Comparison of ENCODE assay signal across 8 cellular contexts in the genomic region with DNA sequence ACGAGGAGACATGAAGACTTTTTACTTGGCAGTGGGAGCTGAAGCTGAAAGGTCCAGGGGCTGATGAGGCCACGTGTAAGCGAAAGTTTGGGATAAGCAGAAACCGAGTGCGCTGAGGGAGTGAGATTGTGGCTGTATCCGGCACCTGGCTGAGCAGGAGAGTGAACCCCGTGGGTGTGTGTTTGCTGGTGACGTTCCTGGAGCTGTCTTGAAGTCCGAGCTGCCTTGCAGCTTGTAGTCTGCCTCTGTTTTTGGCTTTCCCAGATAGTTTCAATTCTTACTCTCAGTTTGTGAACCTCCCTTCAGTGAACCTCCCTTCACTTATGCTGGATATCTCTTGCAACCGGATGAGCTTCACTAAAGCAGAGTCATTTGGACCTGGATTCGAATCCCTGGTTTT. TPM values are rescaled to one million over a fixed set of nuclear protein-coding genes. Genes with fewer than 3 reads are reported as not detected.
DNase-seq lines count a peak whose midpoint lies in the region; ATAC-seq and TF ChIP-seq lines count a peak whose summit lies in the region.
"Not testable (repeated sequence)": the region's sequence is repeated elsewhere in the genome, so short reads cannot be mapped to it uniquely, and the experiment has no call there.

No MANE protein-coding gene starts in this region.

- not testable (repeated sequence) for H3K27me3 Mint-ChIP-seq in activated CD4-positive, alpha-beta memory T cell treated with anti-CD3 and anti-CD28 coated beads, Interleukin-2, amount 10 ng/mL, durations not matched to agents 7 days and 5 days; activated T-cell treated with anti-CD3 and anti-CD28 coated beads, Interleukin-2, amount 50 U/mL, for 4 hours (ENCODE audit: low read depth); activated naive CD4-positive, alpha-beta T cell treated with anti-CD3 and anti-CD28 coated beads, Interleukin-2, amount 50 U/mL, for 24 hours; MCF 10A (ENCODE audit: insufficient read depth, unreplicated experiment); neural crest cell (ENCODE audit: low read depth)

- H3K9ac ChIP-seq in DND-41 (ENCODE audit: low read depth, low read length); PC-3 (ENCODE audit: low read length): not testable (repeated sequence)
- peak overlapping the region; percentile 28; the same call in 1 of the 2 replicates for H3K9ac ChIP-seq in MM.1S (ENCODE audit: low read length)

- H3K4me2 ChIP-seq in DND-41 (ENCODE audit: insufficient read depth, low read length) (peak overlapping the region; percentile 94; the same call in 1 of the 2 replicates), MM.1S (ENCODE audit: low read depth, low read length) (peak overlapping the region; percentile 45; the same call in 1 of the 2 replicates), PC-3 (ENCODE audit: low read length) (0 out of 2 replicates have a peak overlapping the region, but pooled peaks have one; percentile 71)

- not testable (repeated sequence) for DNase-seq in DND-41; PC-3; activated CD4-positive, alpha-beta memory T cell treated with anti-CD3 and anti-CD28 coated beads, Interleukin-2, amount 10 ng/mL, durations not matched to agents 7 days and 5 days; activated T-cell treated with anti-CD3 and anti-CD28 coated beads, Interleukin-2, amount 50 U/mL, for 4 hours; MCF 10A (ENCODE audit: unreplicated experiment); neural crest cell (ENCODE audit: low read depth, low spot score)
- DNase-seq in MM.1S = peak; percentile 51

- peaks cover 13% of the 10 kb centered on the region for H3F3A ChIP-seq in MM.1S (ENCODE audit: insufficient read depth, low read length)
- H3F3A ChIP-seq in PC-3 (ENCODE audit: low read length, unreplicated experiment) = not testable (repeated sequence)

- H4K20me1 ChIP-seq in DND-41 (ENCODE audit: insufficient read depth, low read length); MM.1S (ENCODE audit: insufficient read depth, low read length); PC-3 (ENCODE audit: low read length): not testable (repeated sequence)

- not testable (repeated sequence) for H3K9me3 ChIP-seq in DND-41 (ENCODE audit: insufficient read depth, low read length, severe bottlenecking); MM.1S (replicated peaks; ENCODE audit: insufficient read depth, low read length); PC-3 (ENCODE audit: low read length)

- not testable (repeated sequence) for H3K9me2 ChIP-seq in MM.1S (replicated peaks; ENCODE audit: insufficient read depth, low read length); PC-3 (replicated peaks; ENCODE audit: low read length)

- peaks cover 45% of the 10 kb centered on the region for H3K79me2 ChIP-seq in DND-41 (ENCODE audit: insufficient read depth, low read length)
- H3K79me2 ChIP-seq in MM.1S (ENCODE audit: low read length) = peaks cover 60% of the 10 kb centered on the region
- peaks cover 54% of the 10 kb centered on the region for H3K79me2 ChIP-seq in PC-3 (ENCODE audit: low read length)

- peaks cover 22% of the 10 kb centered on the region for H3K36me3 ChIP-seq in DND-41 (ENCODE audit: insufficient read depth, low read length)
- H3K36me3 ChIP-seq in MM.1S (replicated peaks; ENCODE audit: insufficient read depth, low read length); PC-3 (ENCODE audit: low read depth, low read length): not testable (repeated sequence)

- intact Hi-C loops in PC-3 (cut with micrococcal nuclease); MCF 10A (cut with micrococcal nuclease): not testable (repeated sequence)

- H3K4me1 ChIP-seq in DND-41 (ENCODE audit: insufficient read depth, low read length) (peaks cover 43% of the 10 kb centered on the region), MM.1S (ENCODE audit: low read length) (peaks cover 11% of the 10 kb centered on the region; the same call in 1 of the 2 replicates), PC-3 (ENCODE audit: insufficient read depth, low read length) (peaks cover 33% of the 10 kb centered on the region)

- TF ChIP-seq CTCF in DND-41 (IDR thresholded peaks at IDR 0.05; ENCODE audit: borderline replicate concordance, extremely low read depth, low read length, poor library complexity, severe bottlenecking); MM.1S (IDR thresholded peaks at IDR 0.05; ENCODE audit: low read length); PC-3 (conservative IDR thresholded peaks at IDR 0.05; ENCODE audit: low read depth, low read length); MCF 10A (IDR thresholded peaks at IDR 0.05; ENCODE audit: unreplicated experiment); neural crest cell (conservative IDR thresholded peaks at IDR 0.05): not testable (repeated sequence)

- not testable (repeated sequence) for H3K27me3 ChIP-seq in DND-41 (ENCODE audit: insufficient read depth, low read length, poor library complexity); MM.1S (replicated peaks; ENCODE audit: insufficient read depth, low read length); PC-3 (ENCODE audit: low read length)

- BruUV-seq in PC-3 (replicated peaks; lab: Mats Ljungman, UMichigan); MCF 10A (replicated peaks; lab: Mats Ljungman, UMichigan): not testable (repeated sequence)

- not testable (repeated sequence) for H2AFZ ChIP-seq in DND-41 (ENCODE audit: low read depth, low read length); MM.1S (ENCODE audit: low read length); PC-3 (ENCODE audit: low read length)

- not testable (repeated sequence) for H3K9me3 Mint-ChIP-seq in activated CD4-positive, alpha-beta memory T cell treated with anti-CD3 and anti-CD28 coated beads, Interleukin-2, amount 10 ng/mL, durations not matched to agents 7 days and 5 days; activated T-cell treated with anti-CD3 and anti-CD28 coated beads, Interleukin-2, amount 50 U/mL, for 4 hours; activated naive CD4-positive, alpha-beta T cell treated with anti-CD3 and anti-CD28 coated beads, Interleukin-2, amount 50 U/mL, for 24 hours; MCF 10A (ENCODE audit: unreplicated experiment); neural crest cell

- CTCF ChIA-PET in PC-3 (lab: Charles Lee); activated CD4-positive, alpha-beta memory T cell treated with anti-CD3 and anti-CD28 coated beads, Interleukin-2, amount 10 ng/mL, durations not matched to agents 7 days and 5 days (lab: Charles Lee); MCF 10A (lab: Yijun Ruan, JAX): not testable (repeated sequence)

- not testable (repeated sequence) for H3K27ac Mint-ChIP-seq in activated CD4-positive, alpha-beta memory T cell treated with anti-CD3 and anti-CD28 coated beads, Interleukin-2, amount 10 ng/mL, durations not matched to agents 7 days and 5 days; activated naive CD4-positive, alpha-beta T cell treated with anti-CD3 and anti-CD28 coated beads, Interleukin-2, amount 50 U/mL, for 24 hours; neural crest cell (ENCODE audit: unreplicated experiment)
- H3K27ac Mint-ChIP-seq in MCF 10A (ENCODE audit: low read depth, unreplicated experiment) = peak overlapping the region; percentile 42

- H3K27ac ChIP-seq in DND-41 (ENCODE audit: low read length); PC-3 (ENCODE audit: low read length): not testable (repeated sequence)
- peak overlapping the region; percentile 60; the same call in 1 of the 2 replicates for H3K27ac ChIP-seq in MM.1S (ENCODE audit: low read length)

- H3K36me3 Mint-ChIP-seq in activated CD4-positive, alpha-beta memory T cell treated with anti-CD3 and anti-CD28 coated beads, Interleukin-2, amount 10 ng/mL, durations not matched to agents 7 days and 5 days (ENCODE audit: low read depth) = peaks cover 23% of the 10 kb centered on the region
- H3K36me3 Mint-ChIP-seq in activated T-cell treated with anti-CD3 and anti-CD28 coated beads, Interleukin-2, amount 50 U/mL, for 4 hours (ENCODE audit: insufficient read depth) = peaks cover 21% of the 10 kb centered on the region
- H3K36me3 Mint-ChIP-seq in activated naive CD4-positive, alpha-beta T cell treated with anti-CD3 and anti-CD28 coated beads, Interleukin-2, amount 50 U/mL, for 24 hours; neural crest cell (ENCODE audit: low read depth): not testable (repeated sequence)
- peaks cover 32% of the 10 kb centered on the region for H3K36me3 Mint-ChIP-seq in MCF 10A (ENCODE audit: insufficient read depth, unreplicated experiment)

- H3K4me1 Mint-ChIP-seq in activated CD4-positive, alpha-beta memory T cell treated with anti-CD3 and anti-CD28 coated beads, Interleukin-2, amount 10 ng/mL, durations not matched to agents 7 days and 5 days = peaks cover 55% of the 10 kb centered on the region
- peaks cover 26% of the 10 kb centered on the region for H3K4me1 Mint-ChIP-seq in activated T-cell treated with anti-CD3 and anti-CD28 coated beads, Interleukin-2, amount 50 U/mL, for 4 hours (ENCODE audit: low read depth)
- peaks cover 31% of the 10 kb centered on the region for H3K4me1 Mint-ChIP-seq in activated naive CD4-positive, alpha-beta T cell treated with anti-CD3 and anti-CD28 coated beads, Interleukin-2, amount 50 U/mL, for 24 hours
- H3K4me1 Mint-ChIP-seq in MCF 10A (ENCODE audit: insufficient read depth, unreplicated experiment) = peaks cover 29% of the 10 kb centered on the region
- H3K4me1 Mint-ChIP-seq in neural crest cell = peaks cover 43% of the 10 kb centered on the region

- POLR2A ChIA-PET in PC-3 (lab: Charles Lee; ENCODE audit: unreplicated experiment); activated CD4-positive, alpha-beta memory T cell treated with anti-CD3 and anti-CD28 coated beads, Interleukin-2, amount 10 ng/mL, durations not matched to agents 7 days and 5 days (lab: Charles Lee); MCF 10A (lab: Yijun Ruan, JAX): not testable (repeated sequence)

- not testable (repeated sequence) for H3K4me3 ChIP-seq in DND-41 (ENCODE audit: low read depth in 1 of 2, low read length in 2 of 2); PC-3 (ENCODE audit: low read length)
- peak overlapping the region; percentile 25; the same call in 1 of the 2 replicates for H3K4me3 ChIP-seq in MM.1S (ENCODE audit: low read length)

- not testable (repeated sequence) for ATAC-seq in DND-41 (ENCODE audit: insufficient read depth, low read depth); PC-3; activated T-cell treated with anti-CD3 and anti-CD28 coated beads, Interleukin-2, amount 50 U/mL, for 4 hours

- H3K4me3 Mint-ChIP-seq in activated CD4-positive, alpha-beta memory T cell treated with anti-CD3 and anti-CD28 coated beads, Interleukin-2, amount 10 ng/mL, durations not matched to agents 7 days and 5 days = peak overlapping the region; percentile 13
- H3K4me3 Mint-ChIP-seq in activated T-cell treated with anti-CD3 and anti-CD28 coated beads, Interleukin-2, amount 50 U/mL, for 4 hours = peak overlapping the region; percentile 26
- H3K4me3 Mint-ChIP-seq in activated naive CD4-positive, alpha-beta T cell treated with anti-CD3 and anti-CD28 coated beads, Interleukin-2, amount 50 U/mL, for 24 hours = peak overlapping the region; percentile 4
- H3K4me3 Mint-ChIP-seq in MCF 10A (ENCODE audit: unreplicated experiment) = not testable (repeated sequence)
- H3K4me3 Mint-ChIP-seq in neural crest cell = peak overlapping the region; percentile 51

RNA-seq across cellular contexts. Expression of a gene that starts 2.5 kb away (rescaled TPM):
- total RNA-seq in PC-3 (2014; rRNA removed) (53.8 and 72.2 TPM in 2 replicates), MCF 10A (2022) (47.8 and 48.7 TPM in 2 replicates), neural crest cell (199 and 202 TPM in 2 replicates)
- total RNA-seq in activated CD4-positive, alpha-beta memory T cell treated with anti-CD3 and anti-CD28 coated beads, Interleukin-2, amount 10 ng/mL, durations not matched to agents 7 days and 5 days = 100 to 1,000 TPM; 121 to 131 TPM
- total RNA-seq in activated T-cell treated with anti-CD3 and anti-CD28 coated beads, Interleukin-2, amount 50 U/mL, for 4 hours = 100 to 1,000 TPM; 117 to 134 (median 129) TPM
